Comparison of ENCODE assay signal across 29 cellular contexts in genomic region chr5:10686890-10687289, GRCh38.
"Had no signal": no experiment of that assay in that cellular context is flagged by ENCODE, and none has a peak within 500 bp of the region (broad histone marks: within the 10 kb centered on the region; RNA-seq: fewer than 3 reads in every experiment).

No MANE protein-coding gene starts in this region.

- H3K27ac Mint-ChIP-seq: dendritic cell treated with granulocyte-macrophage colony-stimulating factor and Interleukin-4, amounts not matched to agents 40 ng/mL and 50 ng/mL, for 4 days; endodermal cell had no signal

- H3K4me3 Mint-ChIP-seq: dendritic cell treated with granulocyte-macrophage colony-stimulating factor and Interleukin-4, amounts not matched to agents 40 ng/mL and 50 ng/mL, for 4 days; effector memory CD8-positive, alpha-beta T cell; endodermal cell had no signal

- H3K9me3 Mint-ChIP-seq: dendritic cell treated with granulocyte-macrophage colony-stimulating factor and Interleukin-4, amounts not matched to agents 40 ng/mL and 50 ng/mL, for 4 days; effector memory CD8-positive, alpha-beta T cell had no signal

- H3K27me3 ChIP-seq: colonic mucosa, dorsolateral prefrontal cortex, esophagus muscularis mucosa, esophagus squamous epithelium, foreskin keratinocyte, gastrocnemius medialis, gastroesophageal sphincter, heart left ventricle, heart right ventricle had no signal

- H3K27me3 Mint-ChIP-seq: dendritic cell treated with granulocyte-macrophage colony-stimulating factor and Interleukin-4, amounts not matched to agents 40 ng/mL and 50 ng/mL, for 4 days; effector memory CD8-positive, alpha-beta T cell had no signal

- H3K27ac ChIP-seq: colonic mucosa, coronary artery, dorsolateral prefrontal cortex, epithelial cell of prostate, esophagus muscularis mucosa, esophagus squamous epithelium, foreskin keratinocyte, gastrocnemius medialis, gastroesophageal sphincter, heart left ventricle, heart right ventricle had no signal

- ATAC-seq: effector memory CD8-positive, alpha-beta T cell; esophagus mucosa; foreskin keratinocyte; gastrocnemius medialis; gastroesophageal sphincter; heart left ventricle; heart right ventricle had no signal

- FAIRE-seq: colon, endometrium, endothelial cell of umbilical vein, frontal cortex had no signal

- H3K9me3 ChIP-seq: colonic mucosa, esophagus muscularis mucosa, esophagus squamous epithelium, gastrocnemius medialis, gastroesophageal sphincter, heart left ventricle had no signal

- H3K4me1 ChIP-seq: colonic mucosa, esophagus muscularis mucosa, esophagus squamous epithelium, gastrocnemius medialis, gastroesophageal sphincter had no signal

- H3K4me3 ChIP-seq: colonic mucosa, coronary artery, dorsolateral prefrontal cortex, esophagus muscularis mucosa, esophagus squamous epithelium, gastrocnemius medialis, gastroesophageal sphincter, heart left ventricle, heart right ventricle had no signal

- H3K36me3 ChIP-seq: colonic mucosa, gastrocnemius medialis had no signal

- DNase-seq: colonic mucosa; cortex of kidney; dermis blood vessel endothelial cell; dorsolateral prefrontal cortex; effector CD4-positive, alpha-beta T cell; effector CD8-positive, alpha-beta T cell; effector memory CD4-positive, alpha-beta T cell; effector memory CD8-positive, alpha-beta T cell; endodermal cell; erythroblast; esophagus squamous epithelium; foreskin fibroblast; foreskin keratinocyte; foreskin melanocyte; gastrocnemius medialis; glutamatergic neuron; head of caudate nucleus; heart left ventricle; heart right ventricle had no signal
